ENCODE assay signal across 1 cellular context in the genomic region with DNA sequence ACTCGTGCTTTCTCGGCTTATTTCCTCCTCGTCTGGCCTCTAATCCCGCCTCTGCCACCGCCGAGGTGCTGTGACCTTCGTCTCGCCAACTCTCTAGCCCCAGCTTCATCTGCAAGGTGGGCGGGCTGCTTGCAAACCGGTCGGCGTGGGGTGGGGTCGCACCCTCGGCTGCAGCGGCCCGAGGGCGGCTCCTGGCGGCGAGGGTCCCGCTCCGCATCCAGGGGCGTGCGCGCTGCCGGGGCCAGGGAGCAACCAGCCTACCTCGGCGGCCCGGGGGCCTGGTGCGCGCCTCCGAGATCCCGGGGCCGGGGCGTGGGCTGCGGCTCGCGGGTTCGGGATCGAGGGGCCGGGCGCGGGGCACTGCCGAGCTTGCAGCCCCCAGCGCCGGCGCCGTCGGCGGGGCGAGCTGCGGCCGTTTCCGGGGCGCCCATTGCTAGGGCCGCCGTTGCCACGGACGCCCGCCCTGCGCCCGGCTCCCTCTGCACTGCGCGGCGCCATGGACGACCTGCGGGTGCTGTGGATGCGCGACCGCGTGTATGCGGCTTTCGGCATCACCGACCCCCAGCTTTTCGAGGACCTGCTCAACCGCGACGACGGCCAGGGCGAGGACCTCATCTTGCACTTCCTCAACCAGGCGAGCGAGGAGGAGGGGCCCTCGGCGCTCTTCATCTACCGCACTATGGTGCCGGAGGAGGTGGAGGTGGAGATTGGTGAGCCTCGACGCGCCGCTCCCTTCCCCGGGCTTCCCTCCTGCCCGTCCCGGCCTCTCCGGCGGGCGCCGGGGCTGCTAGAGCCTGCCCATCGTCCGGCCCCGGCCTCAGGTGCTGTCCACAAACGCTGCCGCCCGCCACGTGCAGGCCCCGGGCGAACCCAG.
A peak's percentile ranks its signal among the peaks of the same experiment; 100 is the strongest.
TF ChIP-seq lines count a peak whose summit lies in the region.

DNAH10 (plus strand) TSS at position 461 of the 874 bp plus-strand sequence; CDS start at position 497, 36 bp downstream.

TF ChIP-seq in HepG2, 621 proteins besides CTCF, POLR2A, EP300 and RAD21 (continued from another document and continues in another):
- peak; percentile 56; the same call in 1 of the 3 replicates for TF ChIP-seq MXI1 (IDR thresholded peaks at IDR 0.05; ENCODE audit: borderline replicate concordance, low read depth, low read length)
- peak; percentile 32; the same call in 1 of the 2 replicates for TF ChIP-seq BRCA1 (CRISPR knock-in tag; IDR thresholded peaks at IDR 0.05)
- TF ChIP-seq, protein P1, sequence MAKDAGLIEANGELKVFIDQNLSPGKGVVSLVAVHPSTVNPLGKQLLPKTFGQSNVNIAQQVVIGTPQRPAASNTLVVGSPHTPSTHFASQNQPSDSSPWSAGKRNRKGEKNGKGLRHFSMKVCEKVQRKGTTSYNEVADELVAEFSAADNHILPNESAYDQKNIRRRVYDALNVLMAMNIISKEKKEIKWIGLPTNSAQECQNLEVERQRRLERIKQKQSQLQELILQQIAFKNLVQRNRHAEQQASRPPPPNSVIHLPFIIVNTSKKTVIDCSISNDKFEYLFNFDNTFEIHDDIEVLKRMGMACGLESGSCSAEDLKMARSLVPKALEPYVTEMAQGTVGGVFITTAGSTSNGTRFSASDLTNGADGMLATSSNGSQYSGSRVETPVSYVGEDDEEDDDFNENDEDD (CRISPR knock-in tag; IDR thresholded peaks at IDR 0.05; ENCODE audit: borderline replicate concordance) = peak; percentile 33; the same call in 1 of the 2 replicates
- TF ChIP-seq HES4 (CRISPR knock-in tag; IDR thresholded peaks at IDR 0.05; ENCODE audit: borderline replicate concordance) = peak; percentile 39; the same call in 1 of the 2 replicates
- TF ChIP-seq, protein P2, sequence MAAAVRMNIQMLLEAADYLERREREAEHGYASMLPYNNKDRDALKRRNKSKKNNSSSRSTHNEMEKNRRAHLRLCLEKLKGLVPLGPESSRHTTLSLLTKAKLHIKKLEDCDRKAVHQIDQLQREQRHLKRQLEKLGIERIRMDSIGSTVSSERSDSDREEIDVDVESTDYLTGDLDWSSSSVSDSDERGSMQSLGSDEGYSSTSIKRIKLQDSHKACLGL (CRISPR knock-in tag; IDR thresholded peaks at IDR 0.05) = peak; percentile 62; the same call in 1 of the 2 replicates
- 0 out of 2 replicates have a peak, but pooled peaks have one; percentile 5 for TF ChIP-seq TARDBP (CRISPR knock-in tag; IDR thresholded peaks at IDR 0.05)
- no peak; the same call in none of the 2 replicates for TF ChIP-seq KDM2A (CRISPR knock-in tag; IDR thresholded peaks at IDR 0.05; ENCODE audit: borderline replicate concordance, low read depth)
- no peak for TF ChIP-seq TFDP2 (CRISPR knock-in tag; IDR thresholded peaks at IDR 0.05)
- peak; percentile 33; the same call in 1 of the 2 replicates for TF ChIP-seq TBX2 (CRISPR knock-in tag; IDR thresholded peaks at IDR 0.05; ENCODE audit: borderline replicate concordance)
- TF ChIP-seq TBP (CRISPR knock-in tag; IDR thresholded peaks at IDR 0.05) = peak; percentile 82; the same call in 1 of the 2 replicates
- TF ChIP-seq SMC3 (IDR thresholded peaks at IDR 0.05; ENCODE audit: low read length) = no peak
- no peak for TF ChIP-seq CAMTA2 (CRISPR knock-in tag; IDR thresholded peaks at IDR 0.05; ENCODE audit: borderline replicate concordance)
- 0 out of 2 replicates have a peak, but pooled peaks have one; percentile 57 for TF ChIP-seq CHCHD3 (CRISPR knock-in tag; IDR thresholded peaks at IDR 0.05)
- TF ChIP-seq, protein P3, sequence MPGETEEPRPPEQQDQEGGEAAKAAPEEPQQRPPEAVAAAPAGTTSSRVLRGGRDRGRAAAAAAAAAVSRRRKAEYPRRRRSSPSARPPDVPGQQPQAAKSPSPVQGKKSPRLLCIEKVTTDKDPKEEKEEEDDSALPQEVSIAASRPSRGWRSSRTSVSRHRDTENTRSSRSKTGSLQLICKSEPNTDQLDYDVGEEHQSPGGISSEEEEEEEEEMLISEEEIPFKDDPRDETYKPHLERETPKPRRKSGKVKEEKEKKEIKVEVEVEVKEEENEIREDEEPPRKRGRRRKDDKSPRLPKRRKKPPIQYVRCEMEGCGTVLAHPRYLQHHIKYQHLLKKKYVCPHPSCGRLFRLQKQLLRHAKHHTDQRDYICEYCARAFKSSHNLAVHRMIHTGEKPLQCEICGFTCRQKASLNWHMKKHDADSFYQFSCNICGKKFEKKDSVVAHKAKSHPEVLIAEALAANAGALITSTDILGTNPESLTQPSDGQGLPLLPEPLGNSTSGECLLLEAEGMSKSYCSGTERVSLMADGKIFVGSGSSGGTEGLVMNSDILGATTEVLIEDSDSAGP (CRISPR knock-in tag; IDR thresholded peaks at IDR 0.05; ENCODE audit: borderline replicate concordance) = peak; percentile 71; the same call in 1 of the 2 replicates
- TF ChIP-seq ZBTB14 (CRISPR knock-in tag; IDR thresholded peaks at IDR 0.05) = peak; percentile 81
- peak; percentile 41 for TF ChIP-seq MYC (CRISPR knock-in tag; IDR thresholded peaks at IDR 0.05; ENCODE audit: borderline replicate concordance)
- TF ChIP-seq, protein P4, sequence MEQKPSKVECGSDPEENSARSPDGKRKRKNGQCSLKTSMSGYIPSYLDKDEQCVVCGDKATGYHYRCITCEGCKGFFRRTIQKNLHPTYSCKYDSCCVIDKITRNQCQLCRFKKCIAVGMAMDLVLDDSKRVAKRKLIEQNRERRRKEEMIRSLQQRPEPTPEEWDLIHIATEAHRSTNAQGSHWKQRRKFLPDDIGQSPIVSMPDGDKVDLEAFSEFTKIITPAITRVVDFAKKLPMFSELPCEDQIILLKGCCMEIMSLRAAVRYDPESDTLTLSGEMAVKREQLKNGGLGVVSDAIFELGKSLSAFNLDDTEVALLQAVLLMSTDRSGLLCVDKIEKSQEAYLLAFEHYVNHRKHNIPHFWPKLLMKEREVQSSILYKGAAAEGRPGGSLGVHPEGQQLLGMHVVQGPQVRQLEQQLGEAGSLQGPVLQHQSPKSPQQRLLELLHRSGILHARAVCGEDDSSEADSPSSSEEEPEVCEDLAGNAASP (CRISPR knock-in tag; IDR thresholded peaks at IDR 0.05; ENCODE audit: borderline replicate concordance) = no peak
- 0 out of 2 replicates have a peak, but pooled peaks have one; percentile 51 for TF ChIP-seq AKAP8 (CRISPR knock-in tag; IDR thresholded peaks at IDR 0.05)
- TF ChIP-seq ZMYM4 (CRISPR knock-in tag; IDR thresholded peaks at IDR 0.05) = 0 out of 2 replicates have a peak, but pooled peaks have one; percentile 30
- TF ChIP-seq, protein P5, sequence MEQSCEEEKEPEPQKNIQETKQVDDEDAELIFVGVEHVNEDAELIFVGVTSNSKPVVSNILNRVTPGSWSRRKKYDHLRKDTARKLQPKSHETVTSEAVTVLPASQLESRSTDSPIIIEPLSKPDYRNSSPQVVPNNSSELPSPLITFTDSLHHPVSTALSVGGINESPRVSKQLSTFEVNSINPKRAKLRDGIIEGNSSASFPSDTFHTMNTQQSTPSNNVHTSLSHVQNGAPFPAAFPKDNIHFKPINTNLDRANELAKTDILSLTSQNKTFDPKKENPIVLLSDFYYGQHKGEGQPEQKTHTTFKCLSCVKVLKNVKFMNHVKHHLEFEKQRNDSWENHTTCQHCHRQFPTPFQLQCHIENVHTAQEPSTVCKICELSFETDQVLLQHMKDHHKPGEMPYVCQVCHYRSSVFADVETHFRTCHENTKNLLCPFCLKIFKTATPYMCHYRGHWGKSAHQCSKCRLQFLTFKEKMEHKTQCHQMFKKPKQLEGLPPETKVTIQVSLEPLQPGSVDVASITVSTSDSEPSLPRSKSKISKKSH (CRISPR knock-in tag; IDR thresholded peaks at IDR 0.05; ENCODE audit: borderline replicate concordance) = 0 out of 2 replicates have a peak, but pooled peaks have one; percentile 23
- TF ChIP-seq ZNF343 (CRISPR knock-in tag; IDR thresholded peaks at IDR 0.05) = 0 out of 2 replicates have a peak, but pooled peaks have one; percentile 5
- TF ChIP-seq ZFP36L1 (CRISPR knock-in tag; IDR thresholded peaks at IDR 0.05) = no peak
- TF ChIP-seq EED (CRISPR knock-in tag; IDR thresholded peaks at IDR 0.05) = no peak
- TF ChIP-seq KLF12 (CRISPR knock-in tag; IDR thresholded peaks at IDR 0.05; ENCODE audit: borderline replicate concordance) = peak; percentile 59; the same call in 1 of the 2 replicates
- no peak for TF ChIP-seq ERF (CRISPR knock-in tag; IDR thresholded peaks at IDR 0.05)
- TF ChIP-seq FOSL2 (CRISPR knock-in tag; IDR thresholded peaks at IDR 0.05) = no peak
- no peak for TF ChIP-seq IRF1 (CRISPR knock-in tag; IDR thresholded peaks at IDR 0.05; ENCODE audit: low read depth)
- peak; percentile 46; the same call in 1 of the 2 replicates for TF ChIP-seq MTF2 (CRISPR knock-in tag; IDR thresholded peaks at IDR 0.05; ENCODE audit: borderline replicate concordance)
- no peak for TF ChIP-seq SOX5 (CRISPR knock-in tag; IDR thresholded peaks at IDR 0.05; ENCODE audit: borderline replicate concordance)
- TF ChIP-seq RBFOX2 (IDR thresholded peaks at IDR 0.05; ENCODE audit: low read depth, low read length) = 0 out of 2 replicates have a peak, but pooled peaks have one; percentile 22
- TF ChIP-seq, protein P6, sequence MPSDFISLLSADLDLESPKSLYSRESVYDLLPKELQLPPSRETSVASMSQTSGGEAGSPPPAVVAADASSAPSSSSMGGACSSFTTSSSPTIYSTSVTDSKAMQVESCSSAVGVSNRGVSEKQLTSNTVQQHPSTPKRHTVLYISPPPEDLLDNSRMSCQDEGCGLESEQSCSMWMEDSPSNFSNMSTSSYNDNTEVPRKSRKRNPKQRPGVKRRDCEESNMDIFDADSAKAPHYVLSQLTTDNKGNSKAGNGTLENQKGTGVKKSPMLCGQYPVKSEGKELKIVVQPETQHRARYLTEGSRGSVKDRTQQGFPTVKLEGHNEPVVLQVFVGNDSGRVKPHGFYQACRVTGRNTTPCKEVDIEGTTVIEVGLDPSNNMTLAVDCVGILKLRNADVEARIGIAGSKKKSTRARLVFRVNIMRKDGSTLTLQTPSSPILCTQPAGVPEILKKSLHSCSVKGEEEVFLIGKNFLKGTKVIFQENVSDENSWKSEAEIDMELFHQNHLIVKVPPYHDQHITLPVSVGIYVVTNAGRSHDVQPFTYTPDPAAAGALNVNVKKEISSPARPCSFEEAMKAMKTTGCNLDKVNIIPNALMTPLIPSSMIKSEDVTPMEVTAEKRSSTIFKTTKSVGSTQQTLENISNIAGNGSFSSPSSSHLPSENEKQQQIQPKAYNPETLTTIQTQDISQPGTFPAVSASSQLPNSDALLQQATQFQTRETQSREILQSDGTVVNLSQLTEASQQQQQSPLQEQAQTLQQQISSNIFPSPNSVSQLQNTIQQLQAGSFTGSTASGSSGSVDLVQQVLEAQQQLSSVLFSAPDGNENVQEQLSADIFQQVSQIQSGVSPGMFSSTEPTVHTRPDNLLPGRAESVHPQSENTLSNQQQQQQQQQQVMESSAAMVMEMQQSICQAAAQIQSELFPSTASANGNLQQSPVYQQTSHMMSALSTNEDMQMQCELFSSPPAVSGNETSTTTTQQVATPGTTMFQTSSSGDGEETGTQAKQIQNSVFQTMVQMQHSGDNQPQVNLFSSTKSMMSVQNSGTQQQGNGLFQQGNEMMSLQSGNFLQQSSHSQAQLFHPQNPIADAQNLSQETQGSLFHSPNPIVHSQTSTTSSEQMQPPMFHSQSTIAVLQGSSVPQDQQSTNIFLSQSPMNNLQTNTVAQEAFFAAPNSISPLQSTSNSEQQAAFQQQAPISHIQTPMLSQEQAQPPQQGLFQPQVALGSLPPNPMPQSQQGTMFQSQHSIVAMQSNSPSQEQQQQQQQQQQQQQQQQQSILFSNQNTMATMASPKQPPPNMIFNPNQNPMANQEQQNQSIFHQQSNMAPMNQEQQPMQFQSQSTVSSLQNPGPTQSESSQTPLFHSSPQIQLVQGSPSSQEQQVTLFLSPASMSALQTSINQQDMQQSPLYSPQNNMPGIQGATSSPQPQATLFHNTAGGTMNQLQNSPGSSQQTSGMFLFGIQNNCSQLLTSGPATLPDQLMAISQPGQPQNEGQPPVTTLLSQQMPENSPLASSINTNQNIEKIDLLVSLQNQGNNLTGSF (CRISPR knock-in tag; IDR thresholded peaks at IDR 0.05) = no peak
- no peak for TF ChIP-seq PRPF4 (IDR thresholded peaks at IDR 0.05; ENCODE audit: low read depth, low read length, poor library complexity, severe bottlenecking)
- TF ChIP-seq, protein P7, sequence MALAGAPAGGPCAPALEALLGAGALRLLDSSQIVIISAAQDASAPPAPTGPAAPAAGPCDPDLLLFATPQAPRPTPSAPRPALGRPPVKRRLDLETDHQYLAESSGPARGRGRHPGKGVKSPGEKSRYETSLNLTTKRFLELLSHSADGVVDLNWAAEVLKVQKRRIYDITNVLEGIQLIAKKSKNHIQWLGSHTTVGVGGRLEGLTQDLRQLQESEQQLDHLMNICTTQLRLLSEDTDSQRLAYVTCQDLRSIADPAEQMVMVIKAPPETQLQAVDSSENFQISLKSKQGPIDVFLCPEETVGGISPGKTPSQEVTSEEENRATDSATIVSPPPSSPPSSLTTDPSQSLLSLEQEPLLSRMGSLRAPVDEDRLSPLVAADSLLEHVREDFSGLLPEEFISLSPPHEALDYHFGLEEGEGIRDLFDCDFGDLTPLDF (CRISPR knock-in tag; IDR thresholded peaks at IDR 0.05) = no peak
- TF ChIP-seq TAF15 (IDR thresholded peaks at IDR 0.05; ENCODE audit: low read depth, low read length, poor library complexity, severe bottlenecking) = no peak
- 0 out of 2 replicates have a peak, but pooled peaks have one; percentile 54 for TF ChIP-seq ZFP90 (CRISPR knock-in tag; IDR thresholded peaks at IDR 0.05; ENCODE audit: borderline replicate concordance)
- peak; percentile 3; the same call in 1 of the 2 replicates for TF ChIP-seq BORCS8-MEF2B (CRISPR knock-in tag; IDR thresholded peaks at IDR 0.05)
